In the genomic region with DNA sequence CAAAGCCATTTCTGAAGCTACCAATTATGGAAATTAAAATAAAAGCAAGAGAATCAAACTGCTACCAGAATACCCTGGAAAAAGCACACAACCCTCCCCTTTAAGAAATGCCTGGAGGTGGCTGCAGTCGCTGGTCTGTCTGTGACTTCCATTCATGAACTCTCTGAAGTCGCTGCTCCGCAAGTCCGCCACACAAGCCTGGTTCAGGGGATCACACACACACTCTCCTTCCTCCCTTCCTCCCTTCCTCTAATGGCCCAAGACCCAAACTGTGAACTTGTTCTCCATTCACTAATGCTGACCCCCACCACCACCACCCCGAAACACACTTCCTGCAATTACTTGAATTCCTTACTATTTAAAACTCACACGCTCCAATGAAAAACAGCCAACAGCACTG, we compare ENCODE assay signal across 14 cellular contexts. TPM values are rescaled to one million over a fixed set of nuclear protein-coding genes. Genes with fewer than 3 reads are reported as not detected.
DNase-seq lines count a peak whose midpoint lies in the region; ATAC-seq and TF ChIP-seq lines count a peak whose summit lies in the region.
"Had no signal": no experiment of that assay in that cellular context is flagged by ENCODE, and none has a peak within 500 bp of the region (broad histone marks: within the 10 kb centered on the region; RNA-seq: fewer than 3 reads in every experiment).

No MANE protein-coding gene starts in this region.

- peak overlapping the region; percentile 89 for H3K4me3 Mint-ChIP-seq in GM23338
- H3K4me3 Mint-ChIP-seq: activated CD4-positive, alpha-beta T cell treated with anti-CD3 and anti-CD28 coated beads, Interleukin-2, amount 10 ng/mL, durations not matched to agents 7 days and 5 days had no signal

- TF ChIP-seq CTCF in GM23338 (conservative IDR thresholded peaks at IDR 0.05; ENCODE audit: low read depth in 2 of 2) (no peak), WERI-Rb-1 (IDR thresholded peaks at IDR 0.05; ENCODE audit: low read depth, low read length) (no peak), lower leg skin (IDR thresholded peaks at IDR 0.05) (no peak), adrenal gland (IDR thresholded peaks at IDR 0.05) (no peak)

- TF ChIP-seq POLR2A in lower leg skin (IDR thresholded peaks at IDR 0.05) (no peak), adrenal gland (IDR thresholded peaks at IDR 0.05) (no peak)

- H3K27me3 Mint-ChIP-seq in GM23338 (ENCODE audit: insufficient read depth, low read depth, poor library complexity): peaks cover 29% of the 10 kb centered on the region

- H3K4me1 ChIP-seq in GM23338 (ENCODE audit: insufficient read depth) (peaks cover 79% of the 10 kb centered on the region), iPS DF 6.9 (ENCODE audit: control insufficient read depth, insufficient read depth, low read length) (peaks cover 5% of the 10 kb centered on the region), adrenal gland (replicated peaks in 1 of 2) (peaks cover 10 to 12% of the 10 kb centered on the region in 2 donors)

- H3K4me2 ChIP-seq in GM23338: peak overlapping the region; percentile 97

- H3K9me2 ChIP-seq in GM23338 (ENCODE audit: insufficient read depth): no peaks in the 10 kb centered on the region

- H3K79me2 ChIP-seq in GM23338 (replicated peaks; ENCODE audit: insufficient read depth): no peaks in the 10 kb centered on the region; the same call in 1 of the 2 replicates

- H3K27me3 ChIP-seq in GM23338 (ENCODE audit: insufficient read depth) (peaks cover 60% of the 10 kb centered on the region), WERI-Rb-1 (ENCODE audit: insufficient read depth, low read depth, severe bottlenecking) (no peaks in the 10 kb centered on the region), iPS DF 6.9 (ENCODE audit: control insufficient read depth, insufficient read depth, low read length) (peaks cover 8% of the 10 kb centered on the region; the same call in 1 of the 2 replicates), adrenal gland (no peaks in the 10 kb centered on the region)

- ATAC-seq in GM23338 (peak; percentile 22), sciatic nerve (peak; percentile 16)
- ATAC-seq: stimulated activated naive CD8-positive, alpha-beta T cell treated with anti-CD3 and anti-CD28 coated beads, Interleukin-15, Interleukin-2, amounts not matched to agents 100 U/mL and 50 U/mL, for 24 hours had no signal

- H3K27ac Mint-ChIP-seq in GM23338: no peak overlapping the region
- H3K27ac Mint-ChIP-seq: activated CD4-positive, alpha-beta T cell treated with anti-CD3 and anti-CD28 coated beads, Interleukin-2, amount 10 ng/mL, durations not matched to agents 7 days and 5 days had no signal

- peak overlapping the region; percentile 65 for H2AFZ ChIP-seq in GM23338
- H2AFZ ChIP-seq: PC-9 had no signal

- H4K20me1 ChIP-seq in GM23338 (replicated peaks; ENCODE audit: insufficient read depth): no peaks in the 10 kb centered on the region

- peak; percentile 49 for DNase-seq in GM23338 (ENCODE audit: low spot score)
- DNase-seq in WERI-Rb-1: no peak
- DNase-seq in iPS DF 6.9 (ENCODE audit: low read depth, low spot score): no peak
- no peak for DNase-seq in sciatic nerve (ENCODE audit: low spot score)
- DNase-seq in posterior vena cava (ENCODE audit: low spot score): no peak
- DNase-seq in lower leg skin (ENCODE audit: low spot score in 2 of 2): no peak
- no peak for DNase-seq in stimulated activated naive CD4-positive, alpha-beta T cell (lab: John Stamatoyannopoulos, UW)
- no peak for DNase-seq in adrenal gland
- DNase-seq: activated CD4-positive, alpha-beta T cell treated with anti-CD3 and anti-CD28 coated beads, Interleukin-2, amount 10 ng/mL, durations not matched to agents 7 days and 5 days; stimulated activated naive CD8-positive, alpha-beta T cell treated with anti-CD3 and anti-CD28 coated beads, Interleukin-15, Interleukin-2, amounts not matched to agents 100 U/mL and 50 U/mL, for 24 hours had no signal

- peaks cover 4% of the 10 kb centered on the region; the same call in 1 of the 2 replicates for H3F3A ChIP-seq in GM23338 (replicated peaks; ENCODE audit: low read depth)

- intact Hi-C loops in sciatic nerve (cut with DNase I) (no loop called here), posterior vena cava (cut with DNase I) (no loop called here), lower leg skin (cut with DNase I; ENCODE audit: low total_unique reads) (no loop called here), adrenal gland (cut with DNase I) (no loop called here)

- H3K4me3 ChIP-seq in GM23338 (peak overlapping the region; percentile 85), WERI-Rb-1 (ENCODE audit: low read depth, low read length) (peak overlapping the region; percentile 80), iPS DF 6.9 (ENCODE audit: low read length) (peak overlapping the region; percentile 73; the same call in 1 of the 2 replicates), lower leg skin (ENCODE audit: low read depth, poor library complexity, severe bottlenecking) (no peak overlapping the region), adrenal gland (peak overlapping the region in 2 of 4 donors; percentile 32 to 48)

- H3K9me3 Mint-ChIP-seq in GM23338: no peaks in the 10 kb centered on the region
- H3K9me3 Mint-ChIP-seq: activated CD4-positive, alpha-beta T cell treated with anti-CD3 and anti-CD28 coated beads, Interleukin-2, amount 10 ng/mL, durations not matched to agents 7 days and 5 days had no signal

- no peaks in the 10 kb centered on the region for H3K36me3 ChIP-seq in GM23338 (ENCODE audit: insufficient read depth)
- no peaks in the 10 kb centered on the region for H3K36me3 ChIP-seq in WERI-Rb-1
- H3K36me3 ChIP-seq in iPS DF 6.9 (ENCODE audit: control insufficient read depth, insufficient read depth, low read length): no peaks in the 10 kb centered on the region
- H3K36me3 ChIP-seq in adrenal gland (replicated peaks in 1 of 2): no peaks in the 10 kb centered on the region

- H3K9me3 ChIP-seq in WERI-Rb-1 (ENCODE audit: severe bottlenecking) (no peaks in the 10 kb centered on the region), iPS DF 6.9 (ENCODE audit: control insufficient read depth, insufficient read depth, low read length) (no peaks in the 10 kb centered on the region), adrenal gland (replicated peaks in 1 of 3) (no peaks in the 10 kb centered on the region)

- H3K36me3 Mint-ChIP-seq in GM23338 (ENCODE audit: low read depth): no peaks in the 10 kb centered on the region

- H3K27ac ChIP-seq in GM23338 (ENCODE audit: low read depth) (no peak overlapping the region), WERI-Rb-1 (peak overlapping the region; percentile 75), iPS DF 6.9 (ENCODE audit: low read length) (no peak overlapping the region), adrenal gland (peak overlapping the region in 2 of 5 donors; percentile 43 to 67)
- H3K27ac ChIP-seq: PC-9 had no signal

- no CpG with 5 or more reads among the region's 6 CpGs for WGBS in iPS DF 6.9 (ENCODE audit: insufficient coverage, insufficient read length)
- WGBS in lower leg skin, 2 donors: 62 to 67% methylated on average over 6 of the region's 6 CpGs
- 53 to 58% (median 55%) methylated on average over 3 to 6 of the region's 6 CpGs for WGBS in adrenal gland, 4 donors

- peaks cover 74% of the 10 kb centered on the region for H3K4me1 Mint-ChIP-seq in GM23338

TF ChIP-seq in GM23338, 12 proteins besides CTCF, POLR2A, EP300 and RAD21 (continues in another document):
- TF ChIP-seq POLR2AphosphoS5 (IDR thresholded peaks at IDR 0.05; ENCODE audit: low read depth) (no peak), JUNB (IDR thresholded peaks at IDR 0.05; ENCODE audit: unreplicated experiment) (no peak), STAT1 (IDR thresholded peaks at IDR 0.05; ENCODE audit: unreplicated experiment) (no peak), EZH2phosphoT487 (IDR thresholded peaks at IDR 0.05; ENCODE audit: unreplicated experiment) (no peak), ZNF331 (CRISPR knock-in tag; IDR thresholded peaks at IDR 0.05; ENCODE audit: low read depth) (no peak), NANOG (IDR thresholded peaks at IDR 0.05; ENCODE audit: borderline replicate concordance) (no peak), CREB1 (CRISPR knock-in tag; IDR thresholded peaks at IDR 0.05; ENCODE audit: low read depth) (no peak), ZNF114 (CRISPR knock-in tag; IDR thresholded peaks at IDR 0.05) (no peak)
- TF ChIP-seq, protein P1, sequence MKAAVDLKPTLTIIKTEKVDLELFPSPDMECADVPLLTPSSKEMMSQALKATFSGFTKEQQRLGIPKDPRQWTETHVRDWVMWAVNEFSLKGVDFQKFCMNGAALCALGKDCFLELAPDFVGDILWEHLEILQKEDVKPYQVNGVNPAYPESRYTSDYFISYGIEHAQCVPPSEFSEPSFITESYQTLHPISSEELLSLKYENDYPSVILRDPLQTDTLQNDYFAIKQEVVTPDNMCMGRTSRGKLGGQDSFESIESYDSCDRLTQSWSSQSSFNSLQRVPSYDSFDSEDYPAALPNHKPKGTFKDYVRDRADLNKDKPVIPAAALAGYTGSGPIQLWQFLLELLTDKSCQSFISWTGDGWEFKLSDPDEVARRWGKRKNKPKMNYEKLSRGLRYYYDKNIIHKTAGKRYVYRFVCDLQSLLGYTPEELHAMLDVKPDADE (IDR thresholded peaks at IDR 0.05): no peak

RNA-seq across cellular contexts. Expression of gene LMO3, which starts 1.0 kb away (rescaled TPM):
- total RNA-seq in GM23338 (2014; rRNA removed; shearing (Covaris generic)): 15.1 and 15.2 TPM in 2 replicates
- polyA plus RNA-seq in GM23338 (2016; fragmentation: Nextera tagmentation; extraction: Ambion mirVana) (5.8 and 7.9 TPM in 2 replicates), adrenal gland (1 to 10 TPM; 2.9 to 7.5 (median 6.8) TPM)
- total RNA-seq in sciatic nerve (26.2 TPM), posterior vena cava (10 to 100 TPM; 74.1 to 80.4 TPM), lower leg skin (1 to 10 TPM; 1.7 to 5.8 (median 3.4) TPM), adrenal gland (10 to 100 TPM in 4 of 8 donors, 1 to 10 TPM in 4; 2.3 to 21.8 (median 9.7) TPM)
- total RNA-seq: activated CD4-positive, alpha-beta T cell treated with anti-CD3 and anti-CD28 coated beads, Interleukin-2, amount 10 ng/mL, durations not matched to agents 7 days and 5 days; dermis blood vessel endothelial cell; G401; mononuclear cell; PC-9 had no signal
